ENCODE assay signal across 10 cellular contexts in the genomic region with DNA sequence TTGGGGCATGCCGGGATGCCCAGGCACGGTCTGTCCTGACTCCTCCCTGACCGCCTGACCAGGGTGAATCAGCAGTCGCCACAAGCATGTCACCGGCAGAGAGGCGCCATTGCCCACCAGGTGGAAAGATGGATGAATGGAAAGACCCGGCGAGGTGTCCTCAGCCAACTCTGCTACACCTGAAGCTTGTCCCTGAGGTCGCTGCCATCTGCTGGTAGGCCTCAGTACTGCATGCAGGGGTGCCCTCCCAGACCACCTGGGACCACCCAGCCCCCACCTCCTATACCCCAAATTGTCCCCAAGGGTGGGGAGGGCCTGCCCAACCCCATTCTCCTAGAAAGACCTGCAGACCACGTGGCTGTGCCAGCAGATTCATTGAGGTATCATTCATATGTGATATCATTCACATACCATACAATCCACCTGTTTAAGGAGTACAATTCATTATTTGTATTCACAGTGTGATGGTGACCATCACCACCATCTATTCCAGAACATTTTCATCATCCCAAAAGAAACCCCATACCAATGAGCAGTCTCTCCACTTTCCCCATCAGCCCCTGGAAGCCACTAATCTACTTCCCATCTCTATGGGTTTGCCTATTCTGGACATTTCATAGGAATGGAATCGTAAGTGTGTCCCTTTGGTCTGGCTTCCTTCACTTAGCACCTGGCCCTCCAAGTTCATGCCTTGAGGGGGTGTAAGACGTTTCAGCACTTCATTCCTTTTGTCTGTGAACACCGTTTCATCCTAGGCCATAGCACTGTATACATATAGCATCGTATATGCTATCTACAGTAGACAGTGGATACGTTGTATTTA. TPM values are rescaled to one million over a fixed set of nuclear protein-coding genes. Genes with fewer than 3 reads are reported as not detected.
DNase-seq lines count a peak whose midpoint lies in the region; ATAC-seq and TF ChIP-seq lines count a peak whose summit lies in the region.
"Had no signal": no experiment of that assay in that cellular context is flagged by ENCODE, and none has a peak within 500 bp of the region (broad histone marks: within the 10 kb centered on the region; RNA-seq: fewer than 3 reads in every experiment).

No MANE protein-coding gene starts in this region.

- H3K27me3 ChIP-seq in thoracic aorta (replicated peaks; ENCODE audit: insufficient read depth): no peaks in the 10 kb centered on the region

- CTCF ChIA-PET in activated naive CD4-positive, alpha-beta T cell treated with anti-CD3 and anti-CD28 coated beads, Interleukin-2, amount 10 ng/mL, durations not matched to agents 7 days and 5 days (lab: Charles Lee): interaction anchor here (0.6 kb wide), 1 partner anchor 95 kb away, joined by 3 read pairs; no protein-coding TSS in a partner anchor

- no peak for ATAC-seq in thoracic aorta (ENCODE audit: insufficient number of reproducible peaks, low FRiP score, low read depth)

- H3K4me3 Mint-ChIP-seq in activated naive CD4-positive, alpha-beta T cell treated with anti-CD3 and anti-CD28 coated beads, Interleukin-2, amount 10 ng/mL, durations not matched to agents 7 days and 5 days: no peak overlapping the region

- no peaks in the 10 kb centered on the region for H3K4me1 ChIP-seq in thoracic aorta (ENCODE audit: control insufficient read depth in 1 of 2, low read depth in 2 of 2)

- H3K27ac Mint-ChIP-seq in activated naive CD4-positive, alpha-beta T cell treated with anti-CD3 and anti-CD28 coated beads, Interleukin-2, amount 10 ng/mL, durations not matched to agents 7 days and 5 days: no peak overlapping the region

- H3K9me3 ChIP-seq in thoracic aorta: no peaks in the 10 kb centered on the region

- H3K27ac ChIP-seq in thoracic aorta: no peak overlapping the region
- H3K27ac ChIP-seq: epithelial cell of prostate had no signal

- H3K36me3 Mint-ChIP-seq in activated naive CD4-positive, alpha-beta T cell treated with anti-CD3 and anti-CD28 coated beads, Interleukin-2, amount 10 ng/mL, durations not matched to agents 7 days and 5 days: no peaks in the 10 kb centered on the region

- no peak overlapping the region for H3K4me3 ChIP-seq in thoracic aorta

- H3K9me3 Mint-ChIP-seq in activated naive CD4-positive, alpha-beta T cell treated with anti-CD3 and anti-CD28 coated beads, Interleukin-2, amount 10 ng/mL, durations not matched to agents 7 days and 5 days: peaks cover 3% of the 10 kb centered on the region

- in situ Hi-C loops in KBM-7 (cut with MboI; ENCODE audit: low pct_unique_long_range_greater_than_20kb, low sequenced_read_pairs): no loop called here

- H3K4me1 Mint-ChIP-seq in activated naive CD4-positive, alpha-beta T cell treated with anti-CD3 and anti-CD28 coated beads, Interleukin-2, amount 10 ng/mL, durations not matched to agents 7 days and 5 days: no peaks in the 10 kb centered on the region

- peak; percentile 50 for TF ChIP-seq CTCF in thoracic aorta (IDR thresholded peaks at IDR 0.05)

- no peaks in the 10 kb centered on the region for H3K36me3 ChIP-seq in thoracic aorta

- DNase-seq in COLO668 (lab: John Stamatoyannopoulos, UW; ENCODE audit: unreplicated experiment) (peak; percentile 6), KBM-7 (peak; percentile 25), kidney tubule cell (ENCODE audit: low spot score) (peak; percentile 16), thoracic aorta (ENCODE audit: low spot score) (no peak), SIG-M5 treated with dmso at 0.1 percent for 504 hours (lab: John Stamatoyannopoulos, UW; ENCODE audit: unreplicated experiment) (no peak), foreskin melanocyte (no peak)
- DNase-seq in activated naive CD4-positive, alpha-beta T cell treated with anti-CD3 and anti-CD28 coated beads, Interleukin-2, amount 10 ng/mL, durations not matched to agents 7 days and 5 days: peak; percentile 49
- DNase-seq in effector CD4-positive, alpha-beta T cell: no peak

- no peaks in the 10 kb centered on the region for H3K27me3 Mint-ChIP-seq in activated naive CD4-positive, alpha-beta T cell treated with anti-CD3 and anti-CD28 coated beads, Interleukin-2, amount 10 ng/mL, durations not matched to agents 7 days and 5 days

RNA-seq across cellular contexts. Expression of gene FGF3, which starts 17.5 kb away (rescaled TPM):
- not detected for total RNA-seq in thoracic aorta
- total RNA-seq: urinary bladder had no signal

RNA-seq across cellular contexts. Expression of gene FGF4, which starts 26.6 kb away (rescaled TPM):
- not detected for total RNA-seq in thoracic aorta
- total RNA-seq: urinary bladder had no signal

Comparison
In these comparisons a context has a peak if more than half of its experiments do, and no peak if none do; other contexts are left out.
1. DNase-seq: peak in COLO668 (single experiment), KBM-7 (single experiment), activated naive CD4-positive, alpha-beta T cell treated with anti-CD3 and anti-CD28 coated beads, Interleukin-2, amount 10 ng/mL, durations not matched to agents 7 days and 5 days (single experiment) and kidney tubule cell (single experiment); none in thoracic aorta (single experiment), effector CD4-positive, alpha-beta T cell (single experiment), SIG-M5 treated with dmso at 0.1 percent for 504 hours (single experiment) and foreskin melanocyte (single experiment).